1 cellular context compared by ENCODE assay signal in genomic region chr1:10430216-10431064, GRCh38.
A peak's percentile ranks its signal among the peaks of the same experiment; 100 is the strongest.
TF ChIP-seq lines count a peak whose summit lies in the region.

TSS of gene CENPS (plus strand) at chr1:10430433. CDS start at chr1:10430518, 85 bp downstream.

TF ChIP-seq in HepG2, 621 proteins besides CTCF, POLR2A, EP300 and RAD21 (continued from another document and continues in another):
- TF ChIP-seq ZNF281 (CRISPR knock-in tag; IDR thresholded peaks at IDR 0.05; ENCODE audit: borderline replicate concordance) (0 out of 2 replicates have a peak, but pooled peaks have one; percentile 47), CSRNP1 (CRISPR knock-in tag; IDR thresholded peaks at IDR 0.05) (peak; percentile 99), NRL (CRISPR knock-in tag; IDR thresholded peaks at IDR 0.05; ENCODE audit: borderline replicate concordance) (peak; percentile 82), MIXL1 (CRISPR knock-in tag; IDR thresholded peaks at IDR 0.05) (peak; percentile 27; the same call in 1 of the 2 replicates), TCF12 (IDR thresholded peaks at IDR 0.05) (no peak), TCF12 (CRISPR knock-in tag; IDR thresholded peaks at IDR 0.05) (peak; percentile 79), ONECUT2 (CRISPR knock-in tag; IDR thresholded peaks at IDR 0.05) (no peak; the same call in 1 of the 2 replicates), ZBTB37 (CRISPR knock-in tag; IDR thresholded peaks at IDR 0.05) (no peak), HNF4A (CRISPR knock-in tag; IDR thresholded peaks at IDR 0.05) (peak; percentile 58), FOXA1 (IDR thresholded peaks at IDR 0.05) (no peak), FOXA1 (CRISPR knock-in tag; IDR thresholded peaks at IDR 0.05) (peak; percentile 42), MIER2 (CRISPR knock-in tag; IDR thresholded peaks at IDR 0.05) (peak; percentile 6; the same call in 1 of the 2 replicates), ZNF331 (CRISPR knock-in tag; IDR thresholded peaks at IDR 0.05) (peak; percentile 68), ZNF800 (CRISPR knock-in tag; IDR thresholded peaks at IDR 0.05) (0 out of 2 replicates have a peak, but pooled peaks have one; percentile 25), SIX1 (CRISPR knock-in tag; IDR thresholded peaks at IDR 0.05; ENCODE audit: borderline replicate concordance) (no peak), ZKSCAN5 (CRISPR knock-in tag; IDR thresholded peaks at IDR 0.05) (no peak), RFXAP (CRISPR knock-in tag; IDR thresholded peaks at IDR 0.05; ENCODE audit: borderline replicate concordance) (peak; percentile 68; the same call in 1 of the 2 replicates), SRSF4 (IDR thresholded peaks at IDR 0.05; ENCODE audit: low read depth, low read length, poor library complexity, severe bottlenecking) (no peak), ZNF569 (CRISPR knock-in tag; IDR thresholded peaks at IDR 0.05; ENCODE audit: borderline replicate concordance) (peak; percentile 77; the same call in 1 of the 2 replicates), ERF (CRISPR knock-in tag; IDR thresholded peaks at IDR 0.05) (peak; percentile 96), ZNF841 (CRISPR knock-in tag; IDR thresholded peaks at IDR 0.05; ENCODE audit: borderline replicate concordance) (peak; percentile 94), ZNF329 (CRISPR knock-in tag; IDR thresholded peaks at IDR 0.05; ENCODE audit: low read depth) (0 out of 2 replicates have a peak, but pooled peaks have one; percentile 75), ZNF644 (CRISPR knock-in tag; IDR thresholded peaks at IDR 0.05; ENCODE audit: low read depth) (no peak), IRF9 (CRISPR knock-in tag; IDR thresholded peaks at IDR 0.05; ENCODE audit: borderline replicate concordance) (0 out of 2 replicates have a peak, but pooled peaks have one; percentile 62), ZNF337 (CRISPR knock-in tag; IDR thresholded peaks at IDR 0.05; ENCODE audit: borderline replicate concordance, low read depth) (peak; percentile 75; the same call in 1 of the 2 replicates), MED13 (CRISPR knock-in tag; IDR thresholded peaks at IDR 0.05) (peak; percentile 58; the same call in 1 of the 2 replicates), USF2 (IDR thresholded peaks at IDR 0.05; ENCODE audit: low read depth, low read length) (no peak), USF2 (CRISPR knock-in tag; IDR thresholded peaks at IDR 0.05; ENCODE audit: borderline replicate concordance) (peak; percentile 54; the same call in 1 of the 2 replicates), SOX6 (IDR thresholded peaks at IDR 0.05) (no peak), SOX6 (CRISPR knock-in tag; IDR thresholded peaks at IDR 0.05) (peak; percentile 62; the same call in 1 of the 2 replicates), ZNF225 (CRISPR knock-in tag; IDR thresholded peaks at IDR 0.05) (peak; percentile 91), GATAD2A (CRISPR knock-in tag; IDR thresholded peaks at IDR 0.05) (peak; percentile 41; the same call in 1 of the 2 replicates), ZNF552 (CRISPR knock-in tag; IDR thresholded peaks at IDR 0.05; ENCODE audit: borderline replicate concordance) (peak; percentile 82; the same call in 1 of the 2 replicates), TOPORS (CRISPR knock-in tag; IDR thresholded peaks at IDR 0.05) (peak; percentile 93), TARDBP (CRISPR knock-in tag; IDR thresholded peaks at IDR 0.05) (peak; percentile 94), KDM3A (CRISPR knock-in tag; IDR thresholded peaks at IDR 0.05; ENCODE audit: low read depth) (peak; percentile 83; the same call in 1 of the 2 replicates), SPEN (CRISPR knock-in tag; IDR thresholded peaks at IDR 0.05; ENCODE audit: low read depth) (peak; percentile 92), SAFB2 (CRISPR knock-in tag; IDR thresholded peaks at IDR 0.05; ENCODE audit: borderline replicate concordance, low read depth) (no peak; the same call in 1 of the 2 replicates), ZNF17 (CRISPR knock-in tag; IDR thresholded peaks at IDR 0.05) (0 out of 2 replicates have a peak, but pooled peaks have one; percentile 81), ARID5B (CRISPR knock-in tag; IDR thresholded peaks at IDR 0.05) (peak; percentile 57; the same call in 1 of the 2 replicates), ZNF12 (CRISPR knock-in tag; IDR thresholded peaks at IDR 0.05) (no peak; the same call in 1 of the 2 replicates), SALL2 (CRISPR knock-in tag; IDR thresholded peaks at IDR 0.05) (peak; percentile 75), HINFP (CRISPR knock-in tag; IDR thresholded peaks at IDR 0.05; ENCODE audit: low read depth) (peak; percentile 82), TERF1 (CRISPR knock-in tag; IDR thresholded peaks at IDR 0.05) (0 out of 2 replicates have a peak, but pooled peaks have one; percentile 90), IKZF1 (IDR thresholded peaks at IDR 0.05) (no peak), ZNF317 (CRISPR knock-in tag; IDR thresholded peaks at IDR 0.05) (no peak; the same call in 1 of the 2 replicates), ZBTB1 (CRISPR knock-in tag; IDR thresholded peaks at IDR 0.05; ENCODE audit: borderline replicate concordance) (no peak), JUND (CRISPR knock-in tag; IDR thresholded peaks at IDR 0.05) (0 out of 2 replicates have a peak, but pooled peaks have one; percentile 34), EHMT2 (IDR thresholded peaks at IDR 0.05; ENCODE audit: borderline replicate concordance, low read depth, low read length) (no peak)
